ENCODE assay signal across 8 cellular contexts in genomic region chr3:11643212-11644087, GRCh38.
A peak's percentile ranks its signal among the peaks of the same experiment; 100 is the strongest.
DNase-seq lines count a peak whose midpoint lies in the region; ATAC-seq and TF ChIP-seq lines count a peak whose summit lies in the region.

A gene with protein sequence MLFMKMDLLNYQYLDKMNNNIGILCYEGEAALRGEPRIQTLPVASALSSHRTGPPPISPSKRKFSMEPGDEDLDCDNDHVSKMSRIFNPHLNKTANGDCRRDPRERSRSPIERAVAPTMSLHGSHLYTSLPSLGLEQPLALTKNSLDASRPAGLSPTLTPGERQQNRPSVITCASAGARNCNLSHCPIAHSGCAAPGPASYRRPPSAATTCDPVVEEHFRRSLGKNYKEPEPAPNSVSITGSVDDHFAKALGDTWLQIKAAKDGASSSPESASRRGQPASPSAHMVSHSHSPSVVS (minus strand): TSS chr3:11643915. CDS start chr3:11643518, 397 bp downstream.

- peak; percentile 58 for ATAC-seq in HG02763 (IDR thresholded peaks at IDR 0.05; ENCODE audit: unreplicated experiment)
- ATAC-seq in GM18870 (IDR thresholded peaks at IDR 0.05; ENCODE audit: unreplicated experiment), result no peak

- in situ Hi-C loops in astrocyte of the spinal cord (cut with HindIII; ENCODE audit: low sequenced_read_pairs), result no loop called here

- TF ChIP-seq CTCF in GM12875 (IDR thresholded peaks at IDR 0.05; ENCODE audit: borderline replicate concordance, insufficient read depth, low read depth, low read length) (no peak), astrocyte of the spinal cord (IDR thresholded peaks at IDR 0.05; ENCODE audit: low read depth, low read length) (peak; percentile 15)

- H3K4me3 ChIP-seq in GM12875 (ENCODE audit: low read depth, low read length) (peak within 1 kb of the TSS; percentile 79), astrocyte of the spinal cord (ENCODE audit: low read depth, low read length) (peak within 1 kb of the TSS; percentile 96)

- DNase-seq in NCI-H146 treated with DMSO at 0.1 percent for 48 hours (lab: John Stamatoyannopoulos, UW; ENCODE audit: unreplicated experiment) (peak; percentile 44), T-helper 9 cell (peak; percentile 34), astrocyte of the spinal cord (ENCODE audit: low read depth, low spot score) (peak; percentile 95), hippocampal formation (lab: John Stamatoyannopoulos, UW) (peak; percentile 91 to 95), retina (peak; percentile 93)

Comparison
In these comparisons a context has a peak if more than half of its experiments do, and no peak if none do; other contexts are left out.
1. DNase-seq: peak in every context shown above with its lines; median percentile 95 in astrocyte of the spinal cord; 93 in hippocampal formation; 93 in retina; 44 in NCI-H146 treated with DMSO at 0.1 percent for 48 hours; 34 in T-helper 9 cell.